Comparison of ENCODE assay signal across 1 cellular context in the genomic region with DNA sequence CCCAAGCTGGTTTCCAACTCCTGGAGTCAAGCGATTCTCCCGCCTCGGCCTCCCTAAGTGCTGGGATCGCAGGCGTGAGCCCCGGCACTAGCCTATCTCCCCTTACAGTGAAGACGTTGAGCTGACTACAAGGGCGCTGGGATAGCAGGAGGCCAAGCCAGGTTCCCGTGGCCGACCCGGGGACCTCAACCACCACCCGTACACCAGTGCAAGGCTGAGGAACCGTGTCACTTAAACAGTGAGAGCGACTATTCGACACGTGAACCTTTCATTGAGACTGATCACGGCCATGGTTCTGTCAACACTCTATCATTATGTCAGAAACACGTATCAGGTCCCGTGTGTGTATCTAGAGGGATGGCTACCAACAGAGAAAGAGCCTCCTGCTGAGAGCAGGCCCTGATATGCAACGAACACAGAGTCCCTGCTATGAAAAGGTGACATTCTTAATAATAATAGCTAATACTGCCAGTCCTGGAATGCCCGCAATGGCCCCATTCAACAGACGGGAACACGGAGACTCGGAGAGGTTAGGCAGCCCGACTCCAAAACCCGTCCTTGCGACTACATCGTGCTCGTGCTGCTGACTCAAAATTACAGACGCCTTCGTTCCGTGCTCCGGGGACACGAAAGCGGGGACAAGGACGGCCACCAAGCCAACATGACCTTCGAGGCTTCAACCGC.
TF ChIP-seq lines count a peak whose summit lies in the region.

No MANE protein-coding gene starts in this region.

TF ChIP-seq in K562, 482 proteins besides CTCF, POLR2A, EP300 and RAD21 (continued from another document and continues in another):
- TF ChIP-seq, protein P1, sequence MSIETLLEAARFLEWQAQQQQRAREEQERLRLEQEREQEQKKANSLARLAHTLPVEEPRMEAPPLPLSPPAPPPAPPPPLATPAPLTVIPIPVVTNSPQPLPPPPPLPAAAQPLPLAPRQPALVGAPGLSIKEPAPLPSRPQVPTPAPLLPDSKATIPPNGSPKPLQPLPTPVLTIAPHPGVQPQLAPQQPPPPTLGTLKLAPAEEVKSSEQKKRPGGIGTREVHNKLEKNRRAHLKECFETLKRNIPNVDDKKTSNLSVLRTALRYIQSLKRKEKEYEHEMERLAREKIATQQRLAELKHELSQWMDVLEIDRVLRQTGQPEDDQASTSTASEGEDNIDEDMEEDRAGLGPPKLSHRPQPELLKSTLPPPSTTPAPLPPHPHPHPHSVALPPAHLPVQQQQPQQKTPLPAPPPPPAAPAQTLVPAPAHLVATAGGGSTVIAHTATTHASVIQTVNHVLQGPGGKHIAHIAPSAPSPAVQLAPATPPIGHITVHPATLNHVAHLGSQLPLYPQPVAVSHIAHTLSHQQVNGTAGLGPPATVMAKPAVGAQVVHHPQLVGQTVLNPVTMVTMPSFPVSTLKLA (conservative IDR thresholded peaks at IDR 0.05) = peak; percentile 12 to 34; a peak in 2 of 4 replicates
- TF ChIP-seq NCOA1 (IDR thresholded peaks at IDR 0.05; ENCODE audit: low read depth) (no peak), BCOR (IDR thresholded peaks at IDR 0.05) (peak; percentile 77; the same call in 1 of the 2 replicates), GTF2F1 (IDR thresholded peaks at IDR 0.05; ENCODE audit: low read depth, low read length) (no peak), ZNF764 (CRISPR knock-in tag; IDR thresholded peaks at IDR 0.05; ENCODE audit: low read depth) (no peak), ZKSCAN3 (CRISPR knock-in tag; IDR thresholded peaks at IDR 0.05) (no peak), MEF2D (tag; conservative IDR thresholded peaks at IDR 0.05; ENCODE audit: low read depth) (no peak), GATA2 (CRISPR knock-in tag; IDR thresholded peaks at IDR 0.05) (no peak), ZNF561 (CRISPR knock-in tag; conservative IDR thresholded peaks at IDR 0.05) (no peak), ZNF436 (CRISPR knock-in tag; IDR thresholded peaks at IDR 0.05) (no peak), SIN3A (IDR thresholded peaks at IDR 0.05; ENCODE audit: borderline replicate concordance in 2 of 2, control insufficient read depth in 1 of 2, low read depth in 2 of 2, low read length in 2 of 2) (no peak), NFIC (IDR thresholded peaks at IDR 0.05) (no peak), IFI16 (CRISPR knock-in tag; IDR thresholded peaks at IDR 0.05) (no peak), ZNF232 (CRISPR knock-in tag; IDR thresholded peaks at IDR 0.05) (0 out of 2 replicates have a peak, but pooled peaks have one; percentile 38), ZNF175 (CRISPR knock-in tag; IDR thresholded peaks at IDR 0.05; ENCODE audit: low read depth) (no peak), OTX1 (CRISPR knock-in tag; IDR thresholded peaks at IDR 0.05) (no peak), JUNB (CRISPR knock-in tag; conservative IDR thresholded peaks at IDR 0.05) (no peak), MCM7 (IDR thresholded peaks at IDR 0.05) (no peak), ZNF224 (CRISPR knock-in tag; IDR thresholded peaks at IDR 0.05) (no peak), ZC3H8 (IDR thresholded peaks at IDR 0.05) (no peak), YY1 (IDR thresholded peaks at IDR 0.05; ENCODE audit: borderline replicate concordance in 1 of 3, control insufficient read depth in 1 of 3, extremely low read depth in 1 of 3, insufficient read depth in 3 of 3, insufficient read length in 1 of 3, insufficient replicate concordance in 2 of 3, low read depth in 1 of 3, low read length in 2 of 3) (peak in 1 of 3 experiments; percentile 20), TFAM (CRISPR knock-in tag; conservative IDR thresholded peaks at IDR 0.05) (no peak), SRSF1 (IDR thresholded peaks at IDR 0.05; ENCODE audit: low read depth, low read length) (no peak), CTBP1 (IDR thresholded peaks at IDR 0.05; ENCODE audit: borderline replicate concordance) (no peak), TAF1 (IDR thresholded peaks at IDR 0.05; ENCODE audit: control insufficient read depth, extremely low read depth, insufficient read depth, low read length, severe bottlenecking) (peak; percentile 3), KAT8 (IDR thresholded peaks at IDR 0.05; ENCODE audit: low read depth) (no peak), PHB (CRISPR knock-in tag; IDR thresholded peaks at IDR 0.05) (no peak), HMG20A (CRISPR knock-in tag; conservative IDR thresholded peaks at IDR 0.05) (no peak), HCFC1 (IDR thresholded peaks at IDR 0.05; ENCODE audit: low read depth, low read length) (peak; percentile 20; the same call in 1 of the 2 replicates), XRCC4 (IDR thresholded peaks at IDR 0.05; ENCODE audit: extremely low read depth, insufficient read depth, insufficient read length) (no peak), ZNF408 (CRISPR knock-in tag; IDR thresholded peaks at IDR 0.05; ENCODE audit: low read depth) (no peak), HIVEP1 (CRISPR knock-in tag; IDR thresholded peaks at IDR 0.05) (no peak), KLF10 (CRISPR knock-in tag; IDR thresholded peaks at IDR 0.05) (no peak), NEUROD1 (IDR thresholded peaks at IDR 0.05; ENCODE audit: borderline replicate concordance, low read depth, low read length, partially characterized antibody) (no peak)
- TF ChIP-seq, protein P2, sequence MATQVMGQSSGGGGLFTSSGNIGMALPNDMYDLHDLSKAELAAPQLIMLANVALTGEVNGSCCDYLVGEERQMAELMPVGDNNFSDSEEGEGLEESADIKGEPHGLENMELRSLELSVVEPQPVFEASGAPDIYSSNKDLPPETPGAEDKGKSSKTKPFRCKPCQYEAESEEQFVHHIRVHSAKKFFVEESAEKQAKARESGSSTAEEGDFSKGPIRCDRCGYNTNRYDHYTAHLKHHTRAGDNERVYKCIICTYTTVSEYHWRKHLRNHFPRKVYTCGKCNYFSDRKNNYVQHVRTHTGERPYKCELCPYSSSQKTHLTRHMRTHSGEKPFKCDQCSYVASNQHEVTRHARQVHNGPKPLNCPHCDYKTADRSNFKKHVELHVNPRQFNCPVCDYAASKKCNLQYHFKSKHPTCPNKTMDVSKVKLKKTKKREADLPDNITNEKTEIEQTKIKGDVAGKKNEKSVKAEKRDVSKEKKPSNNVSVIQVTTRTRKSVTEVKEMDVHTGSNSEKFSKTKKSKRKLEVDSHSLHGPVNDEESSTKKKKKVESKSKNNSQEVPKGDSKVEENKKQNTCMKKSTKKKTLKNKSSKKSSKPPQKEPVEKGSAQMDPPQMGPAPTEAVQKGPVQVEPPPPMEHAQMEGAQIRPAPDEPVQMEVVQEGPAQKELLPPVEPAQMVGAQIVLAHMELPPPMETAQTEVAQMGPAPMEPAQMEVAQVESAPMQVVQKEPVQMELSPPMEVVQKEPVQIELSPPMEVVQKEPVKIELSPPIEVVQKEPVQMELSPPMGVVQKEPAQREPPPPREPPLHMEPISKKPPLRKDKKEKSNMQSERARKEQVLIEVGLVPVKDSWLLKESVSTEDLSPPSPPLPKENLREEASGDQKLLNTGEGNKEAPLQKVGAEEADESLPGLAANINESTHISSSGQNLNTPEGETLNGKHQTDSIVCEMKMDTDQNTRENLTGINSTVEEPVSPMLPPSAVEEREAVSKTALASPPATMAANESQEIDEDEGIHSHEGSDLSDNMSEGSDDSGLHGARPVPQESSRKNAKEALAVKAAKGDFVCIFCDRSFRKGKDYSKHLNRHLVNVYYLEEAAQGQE (CRISPR knock-in tag; IDR thresholded peaks at IDR 0.05; ENCODE audit: low read depth) = no peak
- TF ChIP-seq, protein P3, sequence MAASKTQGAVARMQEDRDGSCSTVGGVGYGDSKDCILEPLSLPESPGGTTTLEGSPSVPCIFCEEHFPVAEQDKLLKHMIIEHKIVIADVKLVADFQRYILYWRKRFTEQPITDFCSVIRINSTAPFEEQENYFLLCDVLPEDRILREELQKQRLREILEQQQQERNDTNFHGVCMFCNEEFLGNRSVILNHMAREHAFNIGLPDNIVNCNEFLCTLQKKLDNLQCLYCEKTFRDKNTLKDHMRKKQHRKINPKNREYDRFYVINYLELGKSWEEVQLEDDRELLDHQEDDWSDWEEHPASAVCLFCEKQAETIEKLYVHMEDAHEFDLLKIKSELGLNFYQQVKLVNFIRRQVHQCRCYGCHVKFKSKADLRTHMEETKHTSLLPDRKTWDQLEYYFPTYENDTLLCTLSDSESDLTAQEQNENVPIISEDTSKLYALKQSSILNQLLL (CRISPR knock-in tag; IDR thresholded peaks at IDR 0.05; ENCODE audit: borderline replicate concordance) = no peak
- TF ChIP-seq, protein P4, sequence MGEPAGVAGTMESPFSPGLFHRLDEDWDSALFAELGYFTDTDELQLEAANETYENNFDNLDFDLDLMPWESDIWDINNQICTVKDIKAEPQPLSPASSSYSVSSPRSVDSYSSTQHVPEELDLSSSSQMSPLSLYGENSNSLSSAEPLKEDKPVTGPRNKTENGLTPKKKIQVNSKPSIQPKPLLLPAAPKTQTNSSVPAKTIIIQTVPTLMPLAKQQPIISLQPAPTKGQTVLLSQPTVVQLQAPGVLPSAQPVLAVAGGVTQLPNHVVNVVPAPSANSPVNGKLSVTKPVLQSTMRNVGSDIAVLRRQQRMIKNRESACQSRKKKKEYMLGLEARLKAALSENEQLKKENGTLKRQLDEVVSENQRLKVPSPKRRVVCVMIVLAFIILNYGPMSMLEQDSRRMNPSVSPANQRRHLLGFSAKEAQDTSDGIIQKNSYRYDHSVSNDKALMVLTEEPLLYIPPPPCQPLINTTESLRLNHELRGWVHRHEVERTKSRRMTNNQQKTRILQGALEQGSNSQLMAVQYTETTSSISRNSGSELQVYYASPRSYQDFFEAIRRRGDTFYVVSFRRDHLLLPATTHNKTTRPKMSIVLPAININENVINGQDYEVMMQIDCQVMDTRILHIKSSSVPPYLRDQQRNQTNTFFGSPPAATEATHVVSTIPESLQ (CRISPR knock-in tag; IDR thresholded peaks at IDR 0.05) = peak; percentile 60; the same call in 1 of the 2 replicates
- TF ChIP-seq, protein P5, sequence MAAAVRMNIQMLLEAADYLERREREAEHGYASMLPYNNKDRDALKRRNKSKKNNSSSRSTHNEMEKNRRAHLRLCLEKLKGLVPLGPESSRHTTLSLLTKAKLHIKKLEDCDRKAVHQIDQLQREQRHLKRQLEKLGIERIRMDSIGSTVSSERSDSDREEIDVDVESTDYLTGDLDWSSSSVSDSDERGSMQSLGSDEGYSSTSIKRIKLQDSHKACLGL (CRISPR knock-in tag; IDR thresholded peaks at IDR 0.05; ENCODE audit: borderline replicate concordance, poor library complexity, severe bottlenecking) = no peak
- TF ChIP-seq, protein P6, sequence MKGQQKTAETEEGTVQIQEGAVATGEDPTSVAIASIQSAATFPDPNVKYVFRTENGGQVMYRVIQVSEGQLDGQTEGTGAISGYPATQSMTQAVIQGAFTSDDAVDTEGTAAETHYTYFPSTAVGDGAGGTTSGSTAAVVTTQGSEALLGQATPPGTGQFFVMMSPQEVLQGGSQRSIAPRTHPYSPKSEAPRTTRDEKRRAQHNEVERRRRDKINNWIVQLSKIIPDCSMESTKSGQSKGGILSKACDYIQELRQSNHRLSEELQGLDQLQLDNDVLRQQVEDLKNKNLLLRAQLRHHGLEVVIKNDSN (CRISPR knock-in tag; IDR thresholded peaks at IDR 0.05) = peak; percentile 50
- TF ChIP-seq, protein P7, sequence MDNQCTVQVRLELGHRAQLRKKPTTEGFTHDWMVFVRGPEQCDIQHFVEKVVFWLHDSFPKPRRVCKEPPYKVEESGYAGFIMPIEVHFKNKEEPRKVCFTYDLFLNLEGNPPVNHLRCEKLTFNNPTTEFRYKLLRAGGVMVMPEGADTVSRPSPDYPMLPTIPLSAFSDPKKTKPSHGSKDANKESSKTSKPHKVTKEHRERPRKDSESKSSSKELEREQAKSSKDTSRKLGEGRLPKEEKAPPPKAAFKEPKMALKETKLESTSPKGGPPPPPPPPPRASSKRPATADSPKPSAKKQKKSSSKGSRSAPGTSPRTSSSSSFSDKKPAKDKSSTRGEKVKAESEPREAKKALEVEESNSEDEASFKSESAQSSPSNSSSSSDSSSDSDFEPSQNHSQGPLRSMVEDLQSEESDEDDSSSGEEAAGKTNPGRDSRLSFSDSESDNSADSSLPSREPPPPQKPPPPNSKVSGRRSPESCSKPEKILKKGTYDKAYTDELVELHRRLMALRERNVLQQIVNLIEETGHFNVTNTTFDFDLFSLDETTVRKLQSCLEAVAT (IDR thresholded peaks at IDR 0.05) = 0 out of 4 replicates have a peak, but pooled peaks have one; percentile 2 to 28
- TF ChIP-seq, protein P8, sequence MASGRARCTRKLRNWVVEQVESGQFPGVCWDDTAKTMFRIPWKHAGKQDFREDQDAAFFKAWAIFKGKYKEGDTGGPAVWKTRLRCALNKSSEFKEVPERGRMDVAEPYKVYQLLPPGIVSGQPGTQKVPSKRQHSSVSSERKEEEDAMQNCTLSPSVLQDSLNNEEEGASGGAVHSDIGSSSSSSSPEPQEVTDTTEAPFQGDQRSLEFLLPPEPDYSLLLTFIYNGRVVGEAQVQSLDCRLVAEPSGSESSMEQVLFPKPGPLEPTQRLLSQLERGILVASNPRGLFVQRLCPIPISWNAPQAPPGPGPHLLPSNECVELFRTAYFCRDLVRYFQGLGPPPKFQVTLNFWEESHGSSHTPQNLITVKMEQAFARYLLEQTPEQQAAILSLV (tag; IDR thresholded peaks at IDR 0.05) = no peak
- TF ChIP-seq, protein P9, sequence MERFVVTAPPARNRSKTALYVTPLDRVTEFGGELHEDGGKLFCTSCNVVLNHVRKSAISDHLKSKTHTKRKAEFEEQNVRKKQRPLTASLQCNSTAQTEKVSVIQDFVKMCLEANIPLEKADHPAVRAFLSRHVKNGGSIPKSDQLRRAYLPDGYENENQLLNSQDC (CRISPR knock-in tag; IDR thresholded peaks at IDR 0.05) = no peak
- TF ChIP-seq, protein P10, sequence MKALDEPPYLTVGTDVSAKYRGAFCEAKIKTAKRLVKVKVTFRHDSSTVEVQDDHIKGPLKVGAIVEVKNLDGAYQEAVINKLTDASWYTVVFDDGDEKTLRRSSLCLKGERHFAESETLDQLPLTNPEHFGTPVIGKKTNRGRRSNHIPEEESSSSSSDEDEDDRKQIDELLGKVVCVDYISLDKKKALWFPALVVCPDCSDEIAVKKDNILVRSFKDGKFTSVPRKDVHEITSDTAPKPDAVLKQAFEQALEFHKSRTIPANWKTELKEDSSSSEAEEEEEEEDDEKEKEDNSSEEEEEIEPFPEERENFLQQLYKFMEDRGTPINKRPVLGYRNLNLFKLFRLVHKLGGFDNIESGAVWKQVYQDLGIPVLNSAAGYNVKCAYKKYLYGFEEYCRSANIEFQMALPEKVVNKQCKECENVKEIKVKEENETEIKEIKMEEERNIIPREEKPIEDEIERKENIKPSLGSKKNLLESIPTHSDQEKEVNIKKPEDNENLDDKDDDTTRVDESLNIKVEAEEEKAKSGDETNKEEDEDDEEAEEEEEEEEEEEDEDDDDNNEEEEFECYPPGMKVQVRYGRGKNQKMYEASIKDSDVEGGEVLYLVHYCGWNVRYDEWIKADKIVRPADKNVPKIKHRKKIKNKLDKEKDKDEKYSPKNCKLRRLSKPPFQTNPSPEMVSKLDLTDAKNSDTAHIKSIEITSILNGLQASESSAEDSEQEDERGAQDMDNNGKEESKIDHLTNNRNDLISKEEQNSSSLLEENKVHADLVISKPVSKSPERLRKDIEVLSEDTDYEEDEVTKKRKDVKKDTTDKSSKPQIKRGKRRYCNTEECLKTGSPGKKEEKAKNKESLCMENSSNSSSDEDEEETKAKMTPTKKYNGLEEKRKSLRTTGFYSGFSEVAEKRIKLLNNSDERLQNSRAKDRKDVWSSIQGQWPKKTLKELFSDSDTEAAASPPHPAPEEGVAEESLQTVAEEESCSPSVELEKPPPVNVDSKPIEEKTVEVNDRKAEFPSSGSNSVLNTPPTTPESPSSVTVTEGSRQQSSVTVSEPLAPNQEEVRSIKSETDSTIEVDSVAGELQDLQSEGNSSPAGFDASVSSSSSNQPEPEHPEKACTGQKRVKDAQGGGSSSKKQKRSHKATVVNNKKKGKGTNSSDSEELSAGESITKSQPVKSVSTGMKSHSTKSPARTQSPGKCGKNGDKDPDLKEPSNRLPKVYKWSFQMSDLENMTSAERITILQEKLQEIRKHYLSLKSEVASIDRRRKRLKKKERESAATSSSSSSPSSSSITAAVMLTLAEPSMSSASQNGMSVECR (CRISPR knock-in tag; IDR thresholded peaks at IDR 0.05) = peak; percentile 78; the same call in 1 of the 2 replicates
